Comparison of ENCODE assay signal across 11 cellular contexts in the genomic region with DNA sequence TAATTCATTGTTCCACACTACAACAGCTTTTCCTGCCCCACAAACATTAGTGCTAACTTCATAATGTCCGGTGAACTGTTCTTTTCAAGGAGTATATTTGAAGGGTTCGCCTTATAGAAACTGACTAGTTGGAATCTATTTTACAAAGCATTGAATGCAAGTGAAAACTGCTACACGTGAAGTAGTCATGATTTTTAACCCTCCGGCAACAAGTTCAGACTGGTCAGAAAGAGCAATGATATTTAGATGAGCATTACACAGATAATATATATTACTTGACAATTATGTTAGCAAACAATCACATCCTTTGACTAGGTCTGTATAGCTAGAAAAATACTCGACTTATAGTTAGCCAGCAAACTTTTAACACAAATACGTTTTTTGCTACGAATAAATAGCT. TPM values are rescaled to one million over a fixed set of nuclear protein-coding genes. Genes with fewer than 3 reads are reported as not detected.
DNase-seq lines count a peak whose midpoint lies in the region; ATAC-seq and TF ChIP-seq lines count a peak whose summit lies in the region.
"Had no signal": no experiment of that assay in that cellular context is flagged by ENCODE, and none has a peak within 500 bp of the region (broad histone marks: within the 10 kb centered on the region; RNA-seq: fewer than 3 reads in every experiment).

No MANE protein-coding gene starts in this region.

- no peak for DNase-seq in CD4-positive, alpha-beta T cell
- DNase-seq in central memory CD8-positive, alpha-beta T cell (ENCODE audit: low spot score in 2 of 2): no peak
- no peak for DNase-seq in natural killer cell treated with Interleukin-12 subunit alpha and Interleukin-12 subunit beta and Interleukin-15 and Interleukin-18, amount 100 ng/mL, for 72 hours (ENCODE audit: low spot score)
- DNase-seq in SKM-1 treated with dmso at 0.1 percent for 144 hours (lab: John Stamatoyannopoulos, UW; ENCODE audit: unreplicated experiment): no peak
- no peak for DNase-seq in activated CD4-positive, CD25-positive, alpha-beta regulatory T cell treated with anti-CD3 and anti-CD28 coated beads, Interleukin-2, amount 50 U/mL, for 72 hours
- DNase-seq in central memory CD4-positive, alpha-beta T cell: no peak
- DNase-seq: activated effector memory CD4-positive, alpha-beta T cell treated with anti-CD3 and anti-CD28 coated beads, Interleukin-2, amount 50 U/mL, for 16 hours; heart left ventricle; sigmoid colon had no signal

- peaks cover 6% of the 10 kb centered on the region; the same call in 1 of the 2 replicates for H4K20me1 ChIP-seq in KMS-11 (ENCODE audit: insufficient read depth)

- H3K9me3 ChIP-seq in CD4-positive, alpha-beta T cell (ENCODE audit: control insufficient read depth, low read length): no peaks in the 10 kb centered on the region
- H3K9me3 ChIP-seq: heart left ventricle, sigmoid colon had no signal

- peak overlapping the region; percentile 98 for H3K27ac Mint-ChIP-seq in CD4-positive, alpha-beta T cell
- H3K27ac Mint-ChIP-seq in central memory CD8-positive, alpha-beta T cell (ENCODE audit: low read depth): peak overlapping the region; percentile 93
- H3K27ac Mint-ChIP-seq in natural killer cell treated with Interleukin-12 subunit alpha and Interleukin-12 subunit beta and Interleukin-15 and Interleukin-18, amount 100 ng/mL, for 72 hours: peak overlapping the region; percentile 70 to 95

- peaks cover 65% of the 10 kb centered on the region for H3K4me1 ChIP-seq in KMS-11 (ENCODE audit: low read depth, poor library complexity, severe bottlenecking)

- H3K27me3 ChIP-seq in CD4-positive, alpha-beta T cell (ENCODE audit: control insufficient read depth, insufficient read depth, low read length): no peaks in the 10 kb centered on the region
- no peaks in the 10 kb centered on the region for H3K27me3 ChIP-seq in KMS-11 (ENCODE audit: insufficient read depth, low read depth)
- H3K27me3 ChIP-seq: heart left ventricle, sigmoid colon had no signal

- ATAC-seq in CD4-positive, alpha-beta T cell (ENCODE audit: poor library complexity): no peak
- no peak for ATAC-seq in central memory CD8-positive, alpha-beta T cell (replicated peaks; ENCODE audit: extremely low read depth, poor library complexity, severe bottlenecking)
- ATAC-seq in natural killer cell treated with Interleukin-12 subunit alpha and Interleukin-12 subunit beta and Interleukin-15 and Interleukin-18, amount 100 ng/mL, for 72 hours: no peak
- no peak for ATAC-seq in HG03108 (IDR thresholded peaks at IDR 0.05; ENCODE audit: unreplicated experiment)
- ATAC-seq: heart left ventricle had no signal

- H3K36me3 ChIP-seq in KMS-11 (ENCODE audit: insufficient read depth): no peaks in the 10 kb centered on the region
- H3K36me3 ChIP-seq: heart left ventricle, sigmoid colon had no signal

- POLR2A ChIA-PET in CD4-positive, alpha-beta T cell (lab: Charles Lee): no interaction called here

- H3K79me2 ChIP-seq in KMS-11 (ENCODE audit: insufficient read depth, low read depth): peaks cover 32% of the 10 kb centered on the region

- H3K4me3 Mint-ChIP-seq in CD4-positive, alpha-beta T cell: no peak overlapping the region
- peak overlapping the region; percentile 90 for H3K4me3 Mint-ChIP-seq in central memory CD8-positive, alpha-beta T cell
- H3K4me3 Mint-ChIP-seq in natural killer cell treated with Interleukin-12 subunit alpha and Interleukin-12 subunit beta and Interleukin-15 and Interleukin-18, amount 100 ng/mL, for 72 hours: peak overlapping the region; percentile 98

- intact Hi-C loops in CD4-positive, alpha-beta T cell (cut with DNase I, micrococcal nuclease): loop anchor here (2.0 to 10.0 kb wide), 8 partner anchors 69 to 875 kb away; partner anchors contain the start of genes COMMD8 (in 1 of the 2), FRYL (in 1 of the 2), NFXL1 (in 1 of the 2) and OCIAD1 (in 1 of the 2)

- no peak overlapping the region for H3K27ac ChIP-seq in CD4-positive, alpha-beta T cell (ENCODE audit: low read depth, low read length)
- no peak overlapping the region for H3K27ac ChIP-seq in KMS-11

- no peak overlapping the region for H2AFZ ChIP-seq in KMS-11 (ENCODE audit: low read depth)

- H3K36me3 Mint-ChIP-seq in CD4-positive, alpha-beta T cell (ENCODE audit: low read depth): peaks cover 13% of the 10 kb centered on the region
- H3K36me3 Mint-ChIP-seq in central memory CD8-positive, alpha-beta T cell (ENCODE audit: insufficient read depth): peaks cover 9% of the 10 kb centered on the region
- H3K36me3 Mint-ChIP-seq in natural killer cell treated with Interleukin-12 subunit alpha and Interleukin-12 subunit beta and Interleukin-15 and Interleukin-18, amount 100 ng/mL, for 72 hours: no peaks in the 10 kb centered on the region

- H3K27me3 Mint-ChIP-seq in CD4-positive, alpha-beta T cell: no peaks in the 10 kb centered on the region
- no peaks in the 10 kb centered on the region for H3K27me3 Mint-ChIP-seq in central memory CD8-positive, alpha-beta T cell
- H3K27me3 Mint-ChIP-seq in natural killer cell treated with Interleukin-12 subunit alpha and Interleukin-12 subunit beta and Interleukin-15 and Interleukin-18, amount 100 ng/mL, for 72 hours: no peaks in the 10 kb centered on the region

- TF ChIP-seq CTCF in CD4-positive, alpha-beta T cell (IDR thresholded peaks at IDR 0.05): no peak
- no peak for TF ChIP-seq CTCF in KMS-11 (conservative IDR thresholded peaks at IDR 0.05; ENCODE audit: low read depth, low read length)

- H3K4me3 ChIP-seq in KMS-11 (IDR thresholded peaks at IDR 0.05; ENCODE audit: insufficient read depth, low read depth, low read length): no peak overlapping the region

- peaks cover 40% of the 10 kb centered on the region for H3K4me1 Mint-ChIP-seq in CD4-positive, alpha-beta T cell (ENCODE audit: low read depth)
- H3K4me1 Mint-ChIP-seq in central memory CD8-positive, alpha-beta T cell: peaks cover 38% of the 10 kb centered on the region
- peaks cover 30 to 36% of the 10 kb centered on the region in 2 donors for H3K4me1 Mint-ChIP-seq in natural killer cell treated with Interleukin-12 subunit alpha and Interleukin-12 subunit beta and Interleukin-15 and Interleukin-18, amount 100 ng/mL, for 72 hours (ENCODE audit: low read depth in 2 of 2)

- H3K4me2 ChIP-seq in KMS-11: peak overlapping the region; percentile 66; the same call in 1 of the 2 replicates

- CTCF ChIA-PET in CD4-positive, alpha-beta T cell (lab: Charles Lee): no interaction called here

- H3K9me3 Mint-ChIP-seq in CD4-positive, alpha-beta T cell: no peaks in the 10 kb centered on the region
- H3K9me3 Mint-ChIP-seq in central memory CD8-positive, alpha-beta T cell: no peaks in the 10 kb centered on the region
- H3K9me3 Mint-ChIP-seq in natural killer cell treated with Interleukin-12 subunit alpha and Interleukin-12 subunit beta and Interleukin-15 and Interleukin-18, amount 100 ng/mL, for 72 hours: no peaks in the 10 kb centered on the region

- H3K9ac ChIP-seq in KMS-11: no peak overlapping the region

RNA-seq across cellular contexts. Expression of gene SLAIN2, which starts 1.7 kb away (rescaled TPM):
- total RNA-seq in CD4-positive, alpha-beta T cell: 10 to 100 TPM; 46.3 to 47.0 TPM
- 10 to 100 TPM; 42.4 to 89.3 TPM for total RNA-seq in natural killer cell treated with Interleukin-12 subunit alpha and Interleukin-12 subunit beta and Interleukin-15 and Interleukin-18, amount 100 ng/mL, for 72 hours
